In the genomic region with DNA sequence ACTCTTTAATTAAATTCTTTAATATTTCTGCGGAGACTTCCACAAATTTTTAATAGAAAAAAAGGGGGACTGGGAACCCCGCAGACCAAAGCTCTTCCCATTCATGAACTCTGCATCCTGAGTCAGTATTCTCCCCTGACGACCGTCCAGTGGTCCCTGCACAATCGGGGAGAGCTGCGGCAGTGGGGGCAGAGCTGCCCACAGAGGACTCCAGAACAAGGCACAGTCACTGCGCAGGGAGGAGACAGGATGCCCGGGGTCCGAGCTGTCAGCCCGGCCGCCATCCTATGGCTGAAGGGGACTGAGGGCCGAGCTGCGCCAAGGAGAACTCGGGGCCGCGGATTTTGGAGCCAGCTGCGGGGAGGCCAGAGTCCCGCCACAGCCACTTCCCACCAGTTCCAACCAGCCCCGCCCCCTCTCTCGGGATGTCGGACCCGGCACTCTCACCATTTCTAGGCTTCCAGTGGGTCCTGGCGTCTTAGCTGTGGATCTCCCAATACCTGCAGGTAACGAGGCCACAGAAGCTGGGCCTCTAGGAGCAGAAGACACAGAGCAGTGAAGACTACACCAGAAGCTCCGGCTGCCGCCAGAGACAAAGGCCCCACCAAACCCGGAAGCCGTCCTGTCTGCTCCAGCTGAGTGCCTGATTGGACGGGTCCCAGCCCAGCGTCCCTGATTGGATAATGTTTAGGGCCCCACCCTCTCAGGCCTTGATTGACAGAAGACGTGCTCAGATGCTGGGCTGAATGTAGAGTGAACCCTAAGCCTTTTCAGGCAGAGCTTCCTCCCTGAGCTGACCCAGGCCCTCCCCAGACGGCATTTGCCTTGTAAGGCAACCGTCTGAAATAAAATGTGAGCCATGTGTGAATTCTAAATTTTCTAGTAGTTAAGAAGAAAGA, we compare ENCODE assay signal across 8 cellular contexts. TPM values are rescaled to one million over a fixed set of nuclear protein-coding genes. Genes with fewer than 3 reads are reported as not detected.
A peak's percentile ranks its signal among the peaks of the same experiment; 100 is the strongest.
DNase-seq lines count a peak whose midpoint lies in the region; ATAC-seq, FAIRE-seq and TF ChIP-seq lines count a peak whose summit lies in the region.

A gene with protein sequence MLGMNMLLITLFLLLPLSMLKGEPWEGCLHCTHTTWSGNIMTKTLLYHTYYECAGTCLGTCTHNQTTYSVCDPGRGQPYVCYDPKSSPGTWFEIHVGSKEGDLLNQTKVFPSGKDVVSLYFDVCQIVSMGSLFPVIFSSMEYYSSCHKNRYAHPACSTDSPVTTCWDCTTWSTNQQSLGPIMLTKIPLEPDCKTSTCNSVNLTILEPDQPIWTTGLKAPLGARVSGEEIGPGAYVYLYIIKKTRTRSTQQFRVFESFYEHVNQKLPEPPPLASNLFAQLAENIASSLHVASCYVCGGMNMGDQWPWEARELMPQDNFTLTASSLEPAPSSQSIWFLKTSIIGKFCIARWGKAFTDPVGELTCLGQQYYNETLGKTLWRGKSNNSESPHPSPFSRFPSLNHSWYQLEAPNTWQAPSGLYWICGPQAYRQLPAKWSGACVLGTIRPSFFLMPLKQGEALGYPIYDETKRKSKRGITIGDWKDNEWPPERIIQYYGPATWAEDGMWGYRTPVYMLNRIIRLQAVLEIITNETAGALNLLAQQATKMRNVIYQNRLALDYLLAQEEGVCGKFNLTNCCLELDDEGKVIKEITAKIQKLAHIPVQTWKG (minus strand): TSS at position 594 of the 899 bp plus-strand sequence. CDS start 13,661 bp downstream, outside the sequence.

- ATAC-seq in HG03196 (IDR thresholded peaks at IDR 0.05; ENCODE audit: unreplicated experiment), result peak; percentile 100
- peak; percentile 100 for ATAC-seq in activated CD4-positive, CD25-positive, alpha-beta regulatory T cell treated with anti-CD3 and anti-CD28 coated beads, Interleukin-2, amount 50 U/mL, for 24 hours

- peak within 1 kb of the TSS; percentile 76 for H3K27ac ChIP-seq in keratinocyte (ENCODE audit: control insufficient read depth, insufficient read depth, low read length)

- TF ChIP-seq CTCF in keratinocyte (optimal IDR thresholded peaks at IDR 0.05 in 1 of 3, IDR thresholded peaks at IDR 0.05 in 1 of 3, conservative IDR thresholded peaks at IDR 0.05 in 1 of 3; ENCODE audit: extremely low read depth in 1 of 3, insufficient read depth in 2 of 3, low read length in 3 of 3), result no peak

- dilution Hi-C loops in keratinocyte (cut with MboI; ENCODE audit: extremely low pct_ligation_motif_present, low sequenced_read_pairs), result no loop called here

- DNase-seq in AG08396 (ENCODE audit: low spot score) (peak; percentile 92), NCI-H446 (lab: John Stamatoyannopoulos, UW) (peak; percentile 61 to 84), cerebellar nuclear complex (lab: John Stamatoyannopoulos, UW) (peak; percentile 96 to 97), keratinocyte (ENCODE audit: low read depth, low spot score) (peak; percentile 66)
- DNase-seq in stimulated activated CD4-positive, alpha-beta T cell treated with anti-CD3 and anti-CD28 coated beads, Interleukin-15, amount 100 ng/mL, for 1 hour (ENCODE audit: low read depth in 1 of 2, low spot score in 1 of 2), result peak; percentile 76 to 79

- H3K4me2 ChIP-seq in keratinocyte (ENCODE audit: control insufficient read depth, extremely low read depth, insufficient read depth, low read depth, low read length), result peak within 1 kb of the TSS; percentile 85

- TF ChIP-seq POLR2A in GM18951 (IDR thresholded peaks at IDR 0.05; ENCODE audit: extremely low read depth, insufficient read depth, insufficient read length), result peak; percentile 92

- no peaks in the 10 kb centered on the region for H3K9me1 ChIP-seq in keratinocyte (ENCODE audit: control insufficient read depth, extremely low read depth, insufficient read depth, low read length)

- peaks cover 2% of the 10 kb centered on the region for H3K4me1 ChIP-seq in keratinocyte (ENCODE audit: control insufficient read depth, extremely low read depth, insufficient read depth, low read length)

- FAIRE-seq in keratinocyte (lab: Jason Lieb, UNC), result peak; percentile 29

- peak within 1 kb of the TSS; percentile 99 for H2AFZ ChIP-seq in keratinocyte (ENCODE audit: control insufficient read depth, low read length)

- H3K79me2 ChIP-seq in keratinocyte (ENCODE audit: control insufficient read depth, insufficient read depth, low read length), result peaks cover 11% of the 10 kb centered on the region

- H3K27me3 ChIP-seq in keratinocyte (ENCODE audit: control insufficient read depth, extremely low read depth, insufficient read depth, low read length), result no peaks in the 10 kb centered on the region

- no peaks in the 10 kb centered on the region for H4K20me1 ChIP-seq in keratinocyte (ENCODE audit: control insufficient read depth, extremely low read depth, insufficient read depth, low read length)

- H3K4me3 ChIP-seq in keratinocyte (ENCODE audit: control insufficient read depth in 2 of 3, extremely low read depth in 1 of 3, insufficient read depth in 2 of 3, low read depth in 1 of 3, low read length in 3 of 3), result peak within 1 kb of the TSS; percentile 78 to 91 (median 89)

- in situ Hi-C loops in GM18951 (cut with MboI; ENCODE audit: low sequenced_read_pairs, unreplicated experiment), result no loop called here

- peak within 1 kb of the TSS; percentile 87 for H3K9ac ChIP-seq in keratinocyte (ENCODE audit: control insufficient read depth, extremely low read depth, insufficient read depth, low read length)

- peaks cover 2% of the 10 kb centered on the region for H3K9me3 ChIP-seq in keratinocyte (ENCODE audit: control insufficient read depth, low read depth, low read length)

- H3K36me3 ChIP-seq in keratinocyte (ENCODE audit: control insufficient read depth in 2 of 2, extremely low read depth in 1 of 2, insufficient read depth in 2 of 2, low read length in 2 of 2), result peaks cover 0 to 2% of the 10 kb centered on the region in 2 experiments

RNA-seq across cellular contexts. Expression of the gene that starts here (rescaled TPM):
- polyA plus RNA-seq in keratinocyte, result 1.1 to 5.1 TPM (median 3.1 TPM) in 3 replicates
- polyA plus RNA-seq in keratinocyte (2011; ENCODE audit: low read depth), result 0.81 TPM
- polyA plus RNA-seq in keratinocyte (2011; cell fraction: cytosol; rRNA removed), result 0.45 and 0.64 TPM in 2 replicates
- 13.3 and 13.4 TPM in 2 replicates for polyA plus RNA-seq in keratinocyte (2011; cell fraction: nucleus; rRNA removed)
- 0.84 and 3.9 TPM in 2 replicates for polyA plus RNA-seq in keratinocyte (2012; ENCODE audit: low replicate concordance)
- polyA minus RNA-seq in keratinocyte, result 2.0 to 4.9 TPM (median 4.8 TPM) in 3 replicates
- polyA minus RNA-seq in keratinocyte (2011; cell fraction: cytosol; rRNA and poly(A)+ RNA removed), result not detected
- polyA minus RNA-seq in keratinocyte (2011; cell fraction: nucleus; rRNA and poly(A)+ RNA removed), result 6.9 and 11.2 TPM in 2 replicates

Comparison
In these comparisons a context has a peak if more than half of its experiments do, and no peak if none do; other contexts are left out.
1. Peak in every context shown above with its lines: DNase-seq, ATAC-seq, H3K4me3 ChIP-seq and H3K27ac ChIP-seq.